Comparison of ENCODE assay signal across 9 cellular contexts in genomic region chr1:67652800-67653199, GRCh38. TPM values are rescaled to one million over a fixed set of nuclear protein-coding genes. Genes with fewer than 3 reads are reported as not detected.
DNase-seq lines count a peak whose midpoint lies in the region; ATAC-seq, FAIRE-seq and TF ChIP-seq lines count a peak whose summit lies in the region.
"Had no signal": no experiment of that assay in that cellular context is flagged by ENCODE, and none has a peak within 500 bp of the region (broad histone marks: within the 10 kb centered on the region; RNA-seq: fewer than 3 reads in every experiment).

No MANE protein-coding gene starts in this region.

- H3K27me3 Mint-ChIP-seq in CD8-positive, alpha-beta T cell (ENCODE audit: low read depth) = peaks cover under 1% of the 10 kb centered on the region

- no peak overlapping the region for H3K4me3 Mint-ChIP-seq in CD8-positive, alpha-beta T cell

- FAIRE-seq in H54 (lab: Jason Lieb, UNC) = peak; percentile 97
- FAIRE-seq: endometrium had no signal

- intact Hi-C loops in CD8-positive, alpha-beta T cell (cut with DNase I, micrococcal nuclease) = no loop called here

- CTCF ChIA-PET in CD8-positive, alpha-beta T cell (lab: Charles Lee) = no interaction called here

- H3K4me1 ChIP-seq in CD8-positive, alpha-beta T cell (ENCODE audit: insufficient read depth, low read length) = no peaks in the 10 kb centered on the region
- H3K4me1 ChIP-seq in foreskin keratinocyte (no peaks in the 10 kb centered on the region), HAP-1 (no peaks in the 10 kb centered on the region)

- H3K36me3 Mint-ChIP-seq in CD8-positive, alpha-beta T cell = no peaks in the 10 kb centered on the region

- H3K36me3 ChIP-seq in CD8-positive, alpha-beta T cell (ENCODE audit: insufficient read depth, low read length) = no peaks in the 10 kb centered on the region
- no peaks in the 10 kb centered on the region for H3K36me3 ChIP-seq in HAP-1 (replicated peaks)

- in situ Hi-C loops in HAP-1 (cut with MboI; ENCODE audit: low sequenced_read_pairs) = no loop called here

- H3K27me3 ChIP-seq in CD8-positive, alpha-beta T cell (ENCODE audit: insufficient read depth, low read length) = no peaks in the 10 kb centered on the region
- H3K27me3 ChIP-seq in foreskin keratinocyte = no peaks in the 10 kb centered on the region
- H3K27me3 ChIP-seq in HAP-1 (ENCODE audit: low read depth) = no peaks in the 10 kb centered on the region

- no peaks in the 10 kb centered on the region for H3K4me1 Mint-ChIP-seq in CD8-positive, alpha-beta T cell (ENCODE audit: low read depth)

- no peak for TF ChIP-seq CTCF in CD8-positive, alpha-beta T cell (IDR thresholded peaks at IDR 0.05)
- TF ChIP-seq CTCF in foreskin keratinocyte (conservative IDR thresholded peaks at IDR 0.05) = no peak

- H3K27ac ChIP-seq in CD8-positive, alpha-beta T cell (ENCODE audit: low read depth, low read length) = no peak overlapping the region
- H3K27ac ChIP-seq in foreskin keratinocyte = no peak overlapping the region

- POLR2A ChIA-PET in CD8-positive, alpha-beta T cell (lab: Charles Lee) = no interaction called here

- no peak for DNase-seq in CD8-positive, alpha-beta T cell
- DNase-seq in H54 (ENCODE audit: insufficient read length, low spot score) = peak; percentile 27
- peak; percentile 5 for DNase-seq in OCI-M1 (lab: John Stamatoyannopoulos, UW)
- peak; percentile 54 to 72 for DNase-seq in foreskin keratinocyte
- no peak for DNase-seq in HAP-1 (ENCODE audit: low spot score in 2 of 2)
- DNase-seq in activated gamma-delta T cell (lab: John Stamatoyannopoulos, UW) = no peak
- no peak for DNase-seq in NCI-H524 treated with DMSO at 0.1 percent for 48 hours (lab: John Stamatoyannopoulos, UW)

- H3K4me3 ChIP-seq in CD8-positive, alpha-beta T cell (ENCODE audit: low read depth, low read length) = no peak overlapping the region
- H3K4me3 ChIP-seq in HAP-1 = no peak overlapping the region

- H3K9me3 Mint-ChIP-seq in CD8-positive, alpha-beta T cell = no peaks in the 10 kb centered on the region

- H3K27ac Mint-ChIP-seq in CD8-positive, alpha-beta T cell = peak overlapping the region; percentile 4

- no peaks in the 10 kb centered on the region for H3K9me3 ChIP-seq in CD8-positive, alpha-beta T cell (ENCODE audit: low read length)
- H3K9me3 ChIP-seq in HAP-1 = no peaks in the 10 kb centered on the region

- no peak for TF ChIP-seq POLR2A in H54 (IDR thresholded peaks at IDR 0.05; ENCODE audit: low read depth, low read length)
- no peak for TF ChIP-seq POLR2A in GM18505 (IDR thresholded peaks at IDR 0.05; ENCODE audit: borderline replicate concordance, extremely low read depth, insufficient read depth, insufficient read length)

- ATAC-seq in CD8-positive, alpha-beta T cell = no peak
- ATAC-seq in foreskin keratinocyte (peak; percentile 91), GM18505 (IDR thresholded peaks at IDR 0.05; ENCODE audit: unreplicated experiment) (no peak)

RNA-seq across cellular contexts. Expression of gene GADD45A, which starts 32.2 kb away (rescaled TPM):
- 100 to 1,000 TPM; 194 to 196 TPM for total RNA-seq in CD8-positive, alpha-beta T cell
- total RNA-seq in foreskin keratinocyte = 99.9 and 107 TPM in 2 replicates
- polyA plus RNA-seq in foreskin keratinocyte = 115 and 131 TPM in 2 replicates

Comparison
In these comparisons a context has a peak if more than half of its experiments do, and no peak if none do; other contexts are left out.
1. DNase-seq: peak in H54 (single experiment), OCI-M1 (single experiment) and foreskin keratinocyte (2 of 2); none in CD8-positive, alpha-beta T cell (0 of 7), HAP-1 (0 of 2), activated gamma-delta T cell (single experiment) and NCI-H524 treated with DMSO at 0.1 percent for 48 hours (single experiment).